ENCODE assay signal across 8 cellular contexts in the genomic region with DNA sequence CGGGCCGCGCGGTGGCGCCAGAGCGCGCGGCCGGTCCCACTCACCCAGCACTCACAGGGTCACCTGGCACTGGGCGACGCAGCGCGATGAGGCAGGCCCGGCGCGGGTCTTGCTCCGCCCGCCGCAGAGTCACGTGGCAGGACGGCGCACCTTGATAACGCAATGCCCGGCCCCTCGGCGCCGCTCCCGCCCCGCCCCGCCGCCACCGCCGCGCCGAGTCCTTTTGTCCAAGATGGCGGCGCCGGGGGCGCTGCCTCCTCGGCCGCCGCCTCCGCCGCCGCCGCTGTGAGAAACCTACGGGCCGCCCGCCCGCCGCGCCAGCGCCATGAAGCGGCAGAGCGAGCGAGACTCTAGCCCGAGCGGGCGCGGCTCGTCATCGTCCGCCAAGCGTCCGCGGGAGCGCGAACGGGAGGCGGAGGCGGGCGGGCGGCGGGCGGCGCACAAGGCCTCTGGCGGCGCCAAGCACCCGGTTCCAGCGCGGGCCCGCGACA. TPM values are rescaled to one million over a fixed set of nuclear protein-coding genes. Genes with fewer than 3 reads are reported as not detected.
DNase-seq lines count a peak whose midpoint lies in the region; ATAC-seq and TF ChIP-seq lines count a peak whose summit lies in the region.

A gene with protein sequence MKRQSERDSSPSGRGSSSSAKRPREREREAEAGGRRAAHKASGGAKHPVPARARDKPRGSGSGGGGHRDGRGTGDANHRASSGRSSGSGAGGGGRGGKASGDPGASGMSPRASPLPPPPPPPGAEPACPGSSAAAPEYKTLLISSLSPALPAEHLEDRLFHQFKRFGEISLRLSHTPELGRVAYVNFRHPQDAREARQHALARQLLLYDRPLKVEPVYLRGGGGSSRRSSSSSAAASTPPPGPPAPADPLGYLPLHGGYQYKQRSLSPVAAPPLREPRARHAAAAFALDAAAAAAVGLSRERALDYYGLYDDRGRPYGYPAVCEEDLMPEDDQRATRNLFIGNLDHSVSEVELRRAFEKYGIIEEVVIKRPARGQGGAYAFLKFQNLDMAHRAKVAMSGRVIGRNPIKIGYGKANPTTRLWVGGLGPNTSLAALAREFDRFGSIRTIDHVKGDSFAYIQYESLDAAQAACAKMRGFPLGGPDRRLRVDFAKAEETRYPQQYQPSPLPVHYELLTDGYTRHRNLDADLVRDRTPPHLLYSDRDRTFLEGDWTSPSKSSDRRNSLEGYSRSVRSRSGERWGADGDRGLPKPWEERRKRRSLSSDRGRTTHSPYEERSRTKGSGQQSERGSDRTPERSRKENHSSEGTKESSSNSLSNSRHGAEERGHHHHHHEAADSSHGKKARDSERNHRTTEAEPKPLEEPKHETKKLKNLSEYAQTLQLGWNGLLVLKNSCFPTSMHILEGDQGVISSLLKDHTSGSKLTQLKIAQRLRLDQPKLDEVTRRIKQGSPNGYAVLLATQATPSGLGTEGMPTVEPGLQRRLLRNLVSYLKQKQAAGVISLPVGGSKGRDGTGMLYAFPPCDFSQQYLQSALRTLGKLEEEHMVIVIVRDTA (plus strand): TSS at position 211 of the 491 bp plus-strand sequence. CDS start 115 bp downstream, at position 326.

- peaks cover 22% of the 10 kb centered on the region for H3K36me3 Mint-ChIP-seq in chondrocyte (ENCODE audit: low read depth)

- H3K4me1 Mint-ChIP-seq in chondrocyte (ENCODE audit: low read depth) = peaks cover 66% of the 10 kb centered on the region

- peak; percentile 91 for ATAC-seq in GM19035 (IDR thresholded peaks at IDR 0.05; ENCODE audit: unreplicated experiment)
- peak; percentile 94 for ATAC-seq in HG03354 (IDR thresholded peaks at IDR 0.05; ENCODE audit: poor library complexity, severe bottlenecking, unreplicated experiment)

- DNase-seq in AG20443 (ENCODE audit: low spot score) = peak; percentile 99
- DNase-seq in NCI-H510A (lab: John Stamatoyannopoulos, UW) = peak; percentile 66
- DNase-seq in activated CD4-positive, alpha-beta T cell treated with anti-CD3 and anti-CD28 coated beads for 24 hours (ENCODE audit: low read depth in 2 of 2) = peak; percentile 92 to 95
- DNase-seq in chondrocyte (ENCODE audit: low spot score) = peak; percentile 99
- peak; percentile 93 for DNase-seq in kidney glomerular epithelial cell (lab: John Stamatoyannopoulos, UW)
- DNase-seq in stimulated activated CD4-positive, alpha-beta T cell treated with anti-CD3 and anti-CD28 coated beads, Interleukin-1b, Interleukin-23, amount 100 ng/mL, for 24 hours (ENCODE audit: low read depth in 4 of 4, low spot score in 1 of 4) = peak; percentile 93 to 95 (median 94)

- H3K27ac Mint-ChIP-seq in chondrocyte (ENCODE audit: unreplicated experiment) = peak within 1 kb of the TSS; percentile 90

- H3K27me3 Mint-ChIP-seq in chondrocyte (ENCODE audit: low read depth) = no peaks in the 10 kb centered on the region

- H3K9me3 Mint-ChIP-seq in chondrocyte (ENCODE audit: low read depth) = no peaks in the 10 kb centered on the region

- peak; percentile 88 for TF ChIP-seq CTCF in chondrocyte (IDR thresholded peaks at IDR 0.05)

- peak within 1 kb of the TSS; percentile 82 for H3K4me3 Mint-ChIP-seq in chondrocyte (ENCODE audit: unreplicated experiment)

RNA-seq across cellular contexts. Expression of the gene that starts here (rescaled TPM):
- total RNA-seq in chondrocyte = 39.5 to 43.8 TPM (median 39.6 TPM) in 3 replicates

Comparison
In these comparisons a context has a peak if more than half of its experiments do, and no peak if none do; other contexts are left out.
1. Peak in every context shown above with its lines: DNase-seq and ATAC-seq.